Comparison of ENCODE assay signal across 9 cellular contexts in the genomic region with DNA sequence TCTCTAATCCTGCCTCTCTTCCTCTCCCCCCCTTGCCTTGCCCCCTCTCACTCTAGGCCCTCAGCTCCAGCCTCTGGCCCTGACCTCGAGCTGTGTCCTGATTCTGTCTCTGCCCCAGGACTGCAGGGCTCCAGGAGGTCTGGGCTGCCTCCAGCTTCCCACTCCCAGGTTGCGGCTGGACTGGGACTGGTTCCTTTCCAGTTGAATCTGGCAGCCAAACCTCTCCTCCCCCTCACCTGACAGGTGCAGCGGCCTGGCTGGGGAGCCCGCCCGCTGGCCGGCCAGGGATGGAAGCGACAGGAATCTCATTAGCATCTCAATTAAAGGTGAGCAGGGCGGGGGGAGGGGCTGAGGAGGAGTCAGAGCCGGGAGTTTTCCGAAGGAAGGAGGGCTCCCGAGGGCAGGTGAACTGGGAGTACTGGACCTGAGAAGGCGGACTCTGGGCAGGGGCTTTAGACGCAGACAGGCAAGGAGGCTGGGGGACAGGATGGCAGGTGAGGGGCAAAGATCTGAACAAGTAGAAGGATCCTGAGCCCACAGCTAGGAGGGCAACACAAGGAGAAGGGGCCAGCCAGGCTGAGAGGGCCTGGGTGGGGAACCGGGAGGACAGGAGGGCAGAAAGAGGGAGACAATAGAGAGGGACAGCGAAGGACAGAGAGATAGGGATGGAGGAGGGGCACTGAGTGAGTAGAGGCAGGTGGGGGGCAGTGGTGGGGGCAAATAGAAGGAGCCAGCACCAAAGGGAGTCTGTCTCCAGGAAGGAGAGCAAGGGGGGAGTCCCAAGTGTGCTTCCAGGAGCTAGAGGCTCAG. TPM values are rescaled to one million over a fixed set of nuclear protein-coding genes. Genes with fewer than 3 reads are reported as not detected.
A peak's percentile ranks its signal among the peaks of the same experiment; 100 is the strongest.
DNase-seq lines count a peak whose midpoint lies in the region; ATAC-seq and TF ChIP-seq lines count a peak whose summit lies in the region.
"Had no signal": no experiment of that assay in that cellular context is flagged by ENCODE, and none has a peak within 500 bp of the region (broad histone marks: within the 10 kb centered on the region; RNA-seq: fewer than 3 reads in every experiment).

A gene (minus strand): TSS at position 295 of the 810 bp plus-strand sequence. CDS start 780 bp downstream, outside the sequence.

- 56% methylated on average over 8 of the region's 15 CpGs for WGBS in right lobe of liver (ENCODE audit: insufficient coverage, low coverage, low lambda C conversion rate, missing lambda C conversion rate)
- WGBS in upper lobe of left lung, 2 donors = 83 to 84% methylated on average over 11 to 14 of the region's 15 CpGs

- TF ChIP-seq EP300 in upper lobe of left lung (IDR thresholded peaks at IDR 0.05) = peak in 1 of 4 donors; percentile 39

- ATAC-seq in activated naive CD8-positive, alpha-beta T cell treated with anti-CD3 and anti-CD28 coated beads, Interleukin-2, amount 50 U/mL, for 24 hours = no peak
- ATAC-seq in right lobe of liver (no peak), upper lobe of left lung (ENCODE audit: low FRiP score in 2 of 2) (peak; percentile 4 to 74), GM18907 (IDR thresholded peaks at IDR 0.05; ENCODE audit: unreplicated experiment) (no peak), HG02840 (IDR thresholded peaks at IDR 0.05; ENCODE audit: low FRiP score, unreplicated experiment) (no peak), HG02970 (IDR thresholded peaks at IDR 0.05; ENCODE audit: low FRiP score, unreplicated experiment) (no peak)

- H3K4me3 ChIP-seq in right lobe of liver (no peak within 1 kb of the TSS), upper lobe of left lung (peak within 1 kb of the TSS in 3 of 4 donors; percentile 47 to 53 (median 49))

- intact Hi-C loops in right lobe of liver (cut with DNase I) = no loop called here

- peaks cover 8% of the 10 kb centered on the region for H3K27me3 Mint-ChIP-seq in activated naive CD8-positive, alpha-beta T cell treated with anti-CD3 and anti-CD28 coated beads, Interleukin-2, amount 50 U/mL, for 24 hours

- H3K4me1 ChIP-seq in right lobe of liver = peaks cover 0 to 26% (median 15%) of the 10 kb centered on the region in 4 donors
- peaks cover 58 to 67% (median 65%) of the 10 kb centered on the region in 4 donors for H3K4me1 ChIP-seq in upper lobe of left lung

- H3K4me1 Mint-ChIP-seq in activated naive CD8-positive, alpha-beta T cell treated with anti-CD3 and anti-CD28 coated beads, Interleukin-2, amount 50 U/mL, for 24 hours = peaks cover 37% of the 10 kb centered on the region

- no peak for TF ChIP-seq POLR2A in right lobe of liver (IDR thresholded peaks at IDR 0.05)
- peak in 3 of 4 donors; percentile 22 to 93 (median 88) for TF ChIP-seq POLR2A in upper lobe of left lung (IDR thresholded peaks at IDR 0.05)

- peak within 1 kb of the TSS in 2 of 3 donors; percentile 36 to 53 for H3K27ac ChIP-seq in right lobe of liver
- H3K27ac ChIP-seq in upper lobe of left lung = peak within 1 kb of the TSS; percentile 82 to 92 (median 88)

- peak; percentile 54 for DNase-seq in activated effector memory CD4-positive, alpha-beta T cell treated with anti-CD3 and anti-CD28 coated beads, Interleukin-2, amount 50 U/mL, for 16 hours
- DNase-seq in activated effector memory CD4-positive, alpha-beta T cell treated with Interleukin-2 at 50 U/mL for 16 hours = no peak
- no peak for DNase-seq in activated naive CD8-positive, alpha-beta T cell treated with anti-CD3 and anti-CD28 coated beads, Interleukin-2, amount 50 U/mL, for 24 hours
- DNase-seq in right lobe of liver = peak in 1 of 3 donors; percentile 70
- peak; percentile 83 to 90 for DNase-seq in upper lobe of left lung
- DNase-seq: DND-41 had no signal

- peak within 1 kb of the TSS; percentile 0 for H3K4me3 Mint-ChIP-seq in activated naive CD8-positive, alpha-beta T cell treated with anti-CD3 and anti-CD28 coated beads, Interleukin-2, amount 50 U/mL, for 24 hours

- H3K9me3 Mint-ChIP-seq in activated naive CD8-positive, alpha-beta T cell treated with anti-CD3 and anti-CD28 coated beads, Interleukin-2, amount 50 U/mL, for 24 hours = no peaks in the 10 kb centered on the region

- TF ChIP-seq CTCF in right lobe of liver (IDR thresholded peaks at IDR 0.05) (no peak), upper lobe of left lung (IDR thresholded peaks at IDR 0.05) (no peak)

- no peaks in the 10 kb centered on the region for H3K36me3 Mint-ChIP-seq in activated naive CD8-positive, alpha-beta T cell treated with anti-CD3 and anti-CD28 coated beads, Interleukin-2, amount 50 U/mL, for 24 hours (ENCODE audit: low read depth)

- H3K27me3 ChIP-seq in right lobe of liver (no peaks in the 10 kb centered on the region), upper lobe of left lung (no peaks in the 10 kb centered on the region)

- H3K27ac Mint-ChIP-seq in activated naive CD8-positive, alpha-beta T cell treated with anti-CD3 and anti-CD28 coated beads, Interleukin-2, amount 50 U/mL, for 24 hours = peak within 1 kb of the TSS; percentile 8

- H3K9me3 ChIP-seq in right lobe of liver (no peaks in the 10 kb centered on the region), upper lobe of left lung (no peaks in the 10 kb centered on the region)

- H3K36me3 ChIP-seq in right lobe of liver = no peaks in the 10 kb centered on the region
- no peaks in the 10 kb centered on the region for H3K36me3 ChIP-seq in upper lobe of left lung

RNA-seq across cellular contexts. Expression of the gene that starts here (rescaled TPM):
- total RNA-seq in right lobe of liver (1 to 10 TPM; 2.1 to 9.5 (median 6.0) TPM), upper lobe of left lung (100 to 1,000 TPM; 153 to 594 (median 346) TPM)

Comparison
In these comparisons a context has a peak if more than half of its experiments do, and no peak if none do; other contexts are left out.
1. RNA of the gene that starts here (total RNA-seq): 153 to 594 TPM in upper lobe of left lung; 2.1 to 9.5 TPM in right lobe of liver; every median in the first group is over 10 times any median in the second.
2. DNase-seq: peak in activated effector memory CD4-positive, alpha-beta T cell treated with anti-CD3 and anti-CD28 coated beads, Interleukin-2, amount 50 U/mL, for 16 hours (single experiment) and upper lobe of left lung (2 of 2); none in activated effector memory CD4-positive, alpha-beta T cell treated with Interleukin-2 at 50 U/mL for 16 hours (single experiment) and activated naive CD8-positive, alpha-beta T cell treated with anti-CD3 and anti-CD28 coated beads, Interleukin-2, amount 50 U/mL, for 24 hours (single experiment).
3. ATAC-seq: peak in upper lobe of left lung (2 of 2); none in activated naive CD8-positive, alpha-beta T cell treated with anti-CD3 and anti-CD28 coated beads, Interleukin-2, amount 50 U/mL, for 24 hours (single experiment), right lobe of liver (0 of 4), GM18907 (single experiment), HG02840 (single experiment) and HG02970 (single experiment).
4. H3K4me3 ChIP-seq: peak in upper lobe of left lung (3 of 4); none in right lobe of liver (0 of 3).